In genomic region chr4:154534296-154534695, GRCh38 we compare ENCODE assay signal across 23 cellular contexts.
"Had no signal": no experiment of that assay in that cellular context is flagged by ENCODE, and none has a peak within 500 bp of the region (broad histone marks: within the 10 kb centered on the region; RNA-seq: fewer than 3 reads in every experiment).

No MANE protein-coding gene starts in this region.

- H3K36me3 ChIP-seq: uterus had no signal

- DNase-seq: activated CD4-positive, alpha-beta memory T cell treated with anti-CD3 and anti-CD28 coated beads, Interleukin-2, amount 10 ng/mL, durations not matched to agents 7 days and 5 days; activated CD4-positive, alpha-beta T cell treated with anti-CD3 and anti-CD28 coated beads, Interleukin-2, amount 10 ng/mL, durations not matched to agents 24 days and 14 days; activated T-cell treated with anti-CD3 and anti-CD28 coated beads, Interleukin-2, amount 50 U/mL, for 1 hour; adrenal gland; brain microvascular endothelial cell; caudate nucleus; dermis blood vessel endothelial cell; effector CD8-positive, alpha-beta T cell; gastrocnemius medialis; hippocampal formation; left ventricle myocardium superior; mammary epithelial cell; nephron progenitor cell; nucleus accumbens; right cardiac atrium; small intestine; stimulated activated CD4-positive, alpha-beta T cell treated with anti-CD3 and anti-CD28 coated beads, Interleukin-15, amount 100 ng/mL, for 24 hours; testis; trophoblast cell; uterus had no signal

- H3K4me3 ChIP-seq: adrenal gland, ascending aorta, gastrocnemius medialis, testis, uterus had no signal

- H3K9me3 ChIP-seq: adrenal gland, ascending aorta, gastrocnemius medialis, testis, uterus had no signal

- H3K27ac ChIP-seq: adrenal gland, ascending aorta, brain microvascular endothelial cell, gastrocnemius medialis, parathyroid adenoma, testis, uterus, VCaP had no signal

- H3K4me1 ChIP-seq: adrenal gland, ascending aorta, gastrocnemius medialis, parathyroid adenoma, testis, uterus had no signal
